ENCODE assay signal across 11 cellular contexts in genomic region chr10:8033812-8034665, GRCh38. TPM values are rescaled to one million over a fixed set of nuclear protein-coding genes. Genes with fewer than 3 reads are reported as not detected.
DNase-seq lines count a peak whose midpoint lies in the region; ATAC-seq and TF ChIP-seq lines count a peak whose summit lies in the region.
"Had no signal": no experiment of that assay in that cellular context is flagged by ENCODE, and none has a peak within 500 bp of the region (broad histone marks: within the 10 kb centered on the region; RNA-seq: fewer than 3 reads in every experiment).

No MANE protein-coding gene starts in this region.

- H3K4me3 ChIP-seq in lower leg skin (ENCODE audit: low read depth, poor library complexity, severe bottlenecking) (peak overlapping the region; percentile 1), stomach (peak overlapping the region in 3 of 4 donors; percentile 15 to 42 (median 29))

- no peaks in the 10 kb centered on the region for H3K9me3 Mint-ChIP-seq in central memory CD8-positive, alpha-beta T cell

- no peak for ATAC-seq in central memory CD8-positive, alpha-beta T cell (replicated peaks; ENCODE audit: extremely low read depth, poor library complexity, severe bottlenecking)
- ATAC-seq: gastroesophageal sphincter had no signal

- DNase-seq in activated T-cell treated with anti-CD3 and anti-CD28 coated beads, Interleukin-2, amount 50 U/mL, for 1 hour = peak; percentile 38
- DNase-seq in activated T-cell treated with anti-CD3 and anti-CD28 coated beads for 4 hours = no peak
- DNase-seq in central memory CD8-positive, alpha-beta T cell (ENCODE audit: low spot score in 2 of 2) = no peak
- peak in 1 of 2 donors; percentile 84 for DNase-seq in lower leg skin (ENCODE audit: low spot score in 2 of 2)
- DNase-seq in stomach = no peak
- no peak for DNase-seq in middle frontal gyrus (ENCODE audit: extremely low spot score, low spot score)
- no peak for DNase-seq in amniotic stem cell (lab: John Stamatoyannopoulos, UW)
- no peak for DNase-seq in erythroblast (lab: John Stamatoyannopoulos, UW)
- DNase-seq: activated CD8-positive, alpha-beta memory T cell treated with anti-CD3 and anti-CD28 coated beads, Interleukin-2, amount 50 U/mL, for 4 hours had no signal

- TF ChIP-seq CTCF in lower leg skin (IDR thresholded peaks at IDR 0.05) = no peak
- TF ChIP-seq CTCF in stomach (IDR thresholded peaks at IDR 0.05) = no peak

- 5 to 8% methylated on average over 31 to 43 of the region's 54 CpGs for WGBS in lower leg skin, 2 donors
- WGBS in stomach, 5 donors = 5 to 10% (median 8%) methylated on average over 14 to 54 of the region's 54 CpGs

- peaks cover 23% of the 10 kb centered on the region for H3K4me1 Mint-ChIP-seq in central memory CD8-positive, alpha-beta T cell

- intact Hi-C loops in lower leg skin (cut with DNase I; ENCODE audit: low total_unique reads) (no loop called here), stomach (cut with DNase I; ENCODE audit: low total_unique reads) (no loop called here)

- peaks cover 45 to 87% (median 78%) of the 10 kb centered on the region in 3 donors for H3K27me3 ChIP-seq in stomach

- H3K36me3 ChIP-seq in stomach = no peaks in the 10 kb centered on the region
- H3K36me3 ChIP-seq: gastroesophageal sphincter had no signal

- no peak overlapping the region for H3K27ac Mint-ChIP-seq in central memory CD8-positive, alpha-beta T cell (ENCODE audit: low read depth)

- H3K27me3 Mint-ChIP-seq in central memory CD8-positive, alpha-beta T cell = peaks cover 75% of the 10 kb centered on the region

- no peak for TF ChIP-seq POLR2A in lower leg skin (IDR thresholded peaks at IDR 0.05)
- TF ChIP-seq POLR2A in stomach (IDR thresholded peaks at IDR 0.05) = no peak
- TF ChIP-seq POLR2A in erythroblast (IDR thresholded peaks at IDR 0.05; ENCODE audit: low read length) = no peak

- peaks cover 0 to 8% (median 0%) of the 10 kb centered on the region in 4 donors for H3K9me3 ChIP-seq in stomach
- H3K9me3 ChIP-seq: gastroesophageal sphincter had no signal

- H3K4me3 Mint-ChIP-seq in central memory CD8-positive, alpha-beta T cell = peak overlapping the region; percentile 5

- peaks cover 30% of the 10 kb centered on the region for H3K36me3 Mint-ChIP-seq in central memory CD8-positive, alpha-beta T cell (ENCODE audit: insufficient read depth)

- peaks cover 24 to 44% (median 35%) of the 10 kb centered on the region in 4 donors for H3K4me1 ChIP-seq in stomach

- TF ChIP-seq EP300 in stomach (IDR thresholded peaks at IDR 0.05) = no peak

- H3K27ac ChIP-seq in stomach = no peak overlapping the region
- H3K27ac ChIP-seq: gastroesophageal sphincter had no signal

RNA-seq across cellular contexts. Expression of gene GATA3, which starts 20.4 kb away (rescaled TPM):
- total RNA-seq in lower leg skin = 100 to 1,000 TPM; 110 to 303 (median 163) TPM
- total RNA-seq in stomach = 1 to 10 TPM in 1 of 5 donors, under 1 TPM in 2, not detected in 2; 0.14 to 1.2 (median 0.18) TPM
- polyA plus RNA-seq in stomach = under 1 TPM; 0.12 to 0.46 (median 0.18) TPM
- polyA plus RNA-seq: AG04450 had no signal

Comparison
In these comparisons a context has a peak if more than half of its experiments do, and no peak if none do; other contexts are left out.
1. RNA of gene GATA3, which starts 20.4 kb away (total RNA-seq): 110 to 303 TPM in lower leg skin; 0.14 to 1.2 TPM in stomach; every median in the first group is over 10 times any median in the second.